Comparison of ENCODE assay signal across 10 cellular contexts in the genomic region with DNA sequence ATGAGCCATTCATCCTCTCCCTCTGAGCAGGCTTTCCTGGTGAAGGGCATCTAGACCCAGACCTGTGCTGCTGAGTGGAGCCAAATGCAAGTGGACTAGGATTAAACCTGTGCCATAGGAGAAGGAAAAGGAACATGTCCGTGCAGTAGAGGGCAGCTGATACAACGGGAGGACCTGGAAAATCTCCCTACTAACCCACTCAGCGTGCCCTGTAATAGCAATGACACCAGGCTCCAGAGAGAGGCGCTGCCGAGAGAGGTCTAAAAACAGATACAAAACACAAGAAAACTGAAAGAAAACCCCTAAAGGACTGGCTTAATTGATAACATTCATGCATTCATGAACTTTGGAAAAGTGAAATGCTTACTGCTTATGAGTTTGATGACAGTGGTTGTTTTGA.
DNase-seq lines count a peak whose midpoint lies in the region; ATAC-seq and TF ChIP-seq lines count a peak whose summit lies in the region.
"Had no signal": no experiment of that assay in that cellular context is flagged by ENCODE, and none has a peak within 500 bp of the region (broad histone marks: within the 10 kb centered on the region; RNA-seq: fewer than 3 reads in every experiment).

No MANE protein-coding gene starts in this region.

- peak; percentile 62 for DNase-seq in cardiac septum (ENCODE audit: low spot score)
- no peak for DNase-seq in Right ventricle myocardium inferior (ENCODE audit: missing footprints)
- DNase-seq in dorsolateral prefrontal cortex, result no peak
- DNase-seq in ecto neural progenitor cell (ENCODE audit: low spot score), result no peak
- no peak for DNase-seq in GM13977 (ENCODE audit: low spot score)
- DNase-seq in NCI-H2107 treated with DMSO at 0.1 percent for 48 hours (lab: John Stamatoyannopoulos, UW; ENCODE audit: unreplicated experiment), result no peak
- DNase-seq: activated CD4-positive, alpha-beta T cell treated with anti-CD3 and anti-CD28 coated beads for 1 hour; NK-92 treated with Interleukin-12 subunit alpha and Interleukin-12 subunit beta, amount 100 ng/mL, for 24 hours had no signal

- no peaks in the 10 kb centered on the region for H3K27me3 ChIP-seq in dorsolateral prefrontal cortex
- no peaks in the 10 kb centered on the region for H3K27me3 ChIP-seq in mucosa of stomach (ENCODE audit: control insufficient read depth, insufficient read depth, low read length)

- H3K27ac ChIP-seq in dorsolateral prefrontal cortex, result peak overlapping the region in 56 of 59 donors; percentile 24 to 89 (median 77)

- peaks cover 96% of the 10 kb centered on the region for H3K4me1 ChIP-seq in mucosa of stomach (ENCODE audit: control insufficient read depth, insufficient read depth, low read length)

- H3K4me3 ChIP-seq in dorsolateral prefrontal cortex (no peak overlapping the region), mucosa of stomach (ENCODE audit: low read length) (no peak overlapping the region)

- H3K36me3 ChIP-seq in mucosa of stomach (ENCODE audit: control insufficient read depth, insufficient read depth, low read length), result peaks cover 18% of the 10 kb centered on the region

- ATAC-seq in Right ventricle myocardium inferior, result no peak
- ATAC-seq in GM18505 (IDR thresholded peaks at IDR 0.05; ENCODE audit: unreplicated experiment), result no peak

- in situ Hi-C loops in GM13977 (cut with MboI; ENCODE audit: low pct_unique_long_range_greater_than_20kb, low sequenced_read_pairs, unreplicated experiment), result loop anchor here (5.0 kb wide), 1 partner anchor 110 kb away; no protein-coding TSS in a partner anchor

- intact Hi-C loops in cardiac septum (cut with DNase I), result loop anchor here (5.0 kb wide), 1 partner anchor 60 kb away; no protein-coding TSS in a partner anchor
- intact Hi-C loops in Right ventricle myocardium inferior (cut with DNase I), result loop anchor here (2.0 to 5.0 kb wide), 2 partner anchors 60 to 67 kb away; partner anchors contain the start of genes CYSTM1 and PFDN1
- intact Hi-C loops in dorsolateral prefrontal cortex (cut with DNase I), result loop anchor here (5.0 to 10.0 kb wide), 4 partner anchors 63 to 473 kb away; partner anchors contain the start of genes NRG2 (in 1 of the 2), PFDN1 (in 1 of the 2) and ZMAT2 (in 1 of the 2)

- TF ChIP-seq CTCF in dorsolateral prefrontal cortex (IDR thresholded peaks at IDR 0.05 in 54 of 56, conservative IDR thresholded peaks at IDR 0.05 in 2 of 56; ENCODE audit: low read depth in 1 of 56, partially characterized antibody in 56 of 56) (no peak), GM13977 (IDR thresholded peaks at IDR 0.05; ENCODE audit: extremely low read depth, insufficient read depth, missing control alignments) (no peak)

- no peak for TF ChIP-seq POLR2A in GM18505 (IDR thresholded peaks at IDR 0.05; ENCODE audit: borderline replicate concordance, extremely low read depth, insufficient read depth, insufficient read length)

- H3K9me3 ChIP-seq in mucosa of stomach (ENCODE audit: control insufficient read depth, low read length), result no peaks in the 10 kb centered on the region

- peak overlapping the region; percentile 31 for H3K9ac ChIP-seq in mucosa of stomach (ENCODE audit: low read length)
